Comparison of ENCODE assay signal across 8 cellular contexts in the genomic region with DNA sequence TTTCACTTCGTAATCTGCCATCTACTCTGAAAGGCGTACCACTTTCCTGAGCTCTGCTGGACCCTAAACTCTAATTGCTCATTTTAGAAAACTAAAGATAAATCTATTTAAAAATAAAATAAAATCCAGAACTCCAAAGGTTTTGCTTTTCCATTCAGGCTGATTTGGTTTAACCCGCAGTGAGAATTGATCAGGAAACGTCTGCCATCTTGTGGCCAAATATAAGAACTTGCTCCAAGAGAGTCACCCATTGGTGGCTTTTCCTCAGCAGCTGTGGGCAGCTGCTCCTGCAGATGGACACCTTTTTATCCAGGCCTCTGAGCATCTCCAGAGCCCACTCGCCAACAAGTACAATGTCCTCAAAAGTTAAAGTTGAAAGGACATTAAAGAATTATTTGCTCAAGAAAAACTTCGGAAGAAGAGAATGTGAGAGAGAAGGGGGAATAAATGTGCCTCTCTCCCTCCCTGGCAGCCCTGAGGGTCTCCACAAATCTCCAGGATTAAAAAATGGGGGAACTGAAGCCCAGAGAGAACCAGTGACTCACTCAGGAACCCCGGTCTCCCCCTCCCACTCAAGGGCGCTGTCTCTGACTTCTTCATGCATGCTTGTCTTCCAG. TPM values are rescaled to one million over a fixed set of nuclear protein-coding genes. Genes with fewer than 3 reads are reported as not detected.
DNase-seq lines count a peak whose midpoint lies in the region; ATAC-seq and TF ChIP-seq lines count a peak whose summit lies in the region.

No MANE protein-coding gene starts in this region.

- TF ChIP-seq CTCF in WERI-Rb-1 (IDR thresholded peaks at IDR 0.05; ENCODE audit: low read depth, low read length): peak; percentile 52

- H3K4me3 ChIP-seq in WERI-Rb-1 (ENCODE audit: low read depth, low read length): no peak overlapping the region

- H3K36me3 ChIP-seq in WERI-Rb-1: no peaks in the 10 kb centered on the region

- H3K27ac ChIP-seq in WERI-Rb-1: no peak overlapping the region

- no peaks in the 10 kb centered on the region for H3K27me3 ChIP-seq in WERI-Rb-1 (ENCODE audit: insufficient read depth, low read depth, severe bottlenecking)

- H3K9me3 ChIP-seq in WERI-Rb-1 (ENCODE audit: severe bottlenecking): no peaks in the 10 kb centered on the region

- peak; percentile 63 for ATAC-seq in GM18498 (IDR thresholded peaks at IDR 0.05; ENCODE audit: unreplicated experiment)
- ATAC-seq in HG03045 (IDR thresholded peaks at IDR 0.05; ENCODE audit: unreplicated experiment): peak; percentile 54

- DNase-seq in Ammon's horn (ENCODE audit: low spot score) (peak; percentile 81), NCI-H2171 (lab: John Stamatoyannopoulos, UW) (peak; percentile 21), WERI-Rb-1 (peak; percentile 41), fibroblast of the conjunctiva (ENCODE audit: low read depth) (peak; percentile 59), non-pigmented ciliary epithelial cell (ENCODE audit: low read depth) (peak; percentile 46), occipital lobe (lab: John Stamatoyannopoulos, UW) (no peak)

RNA-seq across cellular contexts. Expression of gene SAXO1, which starts 4.1 kb away (rescaled TPM):
- not detected for total RNA-seq in occipital lobe

RNA-seq across cellular contexts. Expression of gene RRAGA, which starts 20.3 kb away (rescaled TPM):
- 56.1 TPM for total RNA-seq in occipital lobe
